In genomic region chr9:80175286-80175906, GRCh38 we compare ENCODE assay signal across 10 cellular contexts.
DNase-seq lines count a peak whose midpoint lies in the region; ATAC-seq and TF ChIP-seq lines count a peak whose summit lies in the region.
"Had no signal": no experiment of that assay in that cellular context is flagged by ENCODE, and none has a peak within 500 bp of the region (broad histone marks: within the 10 kb centered on the region; RNA-seq: fewer than 3 reads in every experiment).

No MANE protein-coding gene starts in this region.

- H3K9me3 ChIP-seq in CD4-positive, CD25-positive, alpha-beta regulatory T cell (ENCODE audit: control insufficient read depth in 2 of 2, low read length in 2 of 2), result no peaks in the 10 kb centered on the region
- H3K9me3 ChIP-seq in uterus, result peaks cover 0 to 9% of the 10 kb centered on the region in 2 donors
- H3K9me3 ChIP-seq: neutrophil had no signal

- no peaks in the 10 kb centered on the region for H3K4me1 Mint-ChIP-seq in CD4-positive, CD25-positive, alpha-beta regulatory T cell
- no peaks in the 10 kb centered on the region for H3K4me1 Mint-ChIP-seq in effector memory CD8-positive, alpha-beta T cell (ENCODE audit: low read depth in 2 of 2)
- no peaks in the 10 kb centered on the region for H3K4me1 Mint-ChIP-seq in activated T-cell treated with anti-CD3 and anti-CD28 coated beads, Interleukin-2, amount 50 U/mL, for 4 hours (ENCODE audit: low read depth)

- intact Hi-C loops in uterus (cut with DNase I; ENCODE audit: low total_unique reads), result no loop called here

- peaks cover 0 to 4% (median 0%) of the 10 kb centered on the region in 7 donors for H3K9me3 Mint-ChIP-seq in CD4-positive, CD25-positive, alpha-beta regulatory T cell
- H3K9me3 Mint-ChIP-seq in effector memory CD8-positive, alpha-beta T cell, result no peaks in the 10 kb centered on the region
- H3K9me3 Mint-ChIP-seq in activated T-cell treated with anti-CD3 and anti-CD28 coated beads, Interleukin-2, amount 50 U/mL, for 4 hours, result peaks cover 9% of the 10 kb centered on the region

- H3K36me3 ChIP-seq in CD4-positive, CD25-positive, alpha-beta regulatory T cell (ENCODE audit: control insufficient read depth, insufficient read depth, low read length), result no peaks in the 10 kb centered on the region
- H3K36me3 ChIP-seq in uterus, result no peaks in the 10 kb centered on the region
- H3K36me3 ChIP-seq: neutrophil had no signal

- no peak for TF ChIP-seq POLR2A in uterus (IDR thresholded peaks at IDR 0.05)

- no peak for ATAC-seq in CD4-positive, CD25-positive, alpha-beta regulatory T cell (ENCODE audit: low read depth in 2 of 2)
- peak; percentile 59 for ATAC-seq in GM18861 (IDR thresholded peaks at IDR 0.05; ENCODE audit: unreplicated experiment)
- ATAC-seq in effector memory CD8-positive, alpha-beta T cell (replicated peaks), result no peak
- no peak for ATAC-seq in activated T-cell treated with anti-CD3 and anti-CD28 coated beads, Interleukin-2, amount 50 U/mL, for 4 hours

- peaks cover 5% of the 10 kb centered on the region for H3K27me3 Mint-ChIP-seq in CD4-positive, CD25-positive, alpha-beta regulatory T cell
- H3K27me3 Mint-ChIP-seq in effector memory CD8-positive, alpha-beta T cell, result no peaks in the 10 kb centered on the region
- no peaks in the 10 kb centered on the region for H3K27me3 Mint-ChIP-seq in activated T-cell treated with anti-CD3 and anti-CD28 coated beads, Interleukin-2, amount 50 U/mL, for 4 hours (ENCODE audit: low read depth)

- no peaks in the 10 kb centered on the region for H3K36me3 Mint-ChIP-seq in CD4-positive, CD25-positive, alpha-beta regulatory T cell
- H3K36me3 Mint-ChIP-seq in effector memory CD8-positive, alpha-beta T cell (ENCODE audit: insufficient read depth), result no peaks in the 10 kb centered on the region
- no peaks in the 10 kb centered on the region for H3K36me3 Mint-ChIP-seq in activated T-cell treated with anti-CD3 and anti-CD28 coated beads, Interleukin-2, amount 50 U/mL, for 4 hours (ENCODE audit: insufficient read depth)

- no peak overlapping the region for H3K4me3 Mint-ChIP-seq in CD4-positive, CD25-positive, alpha-beta regulatory T cell
- no peak overlapping the region for H3K4me3 Mint-ChIP-seq in effector memory CD8-positive, alpha-beta T cell
- H3K4me3 Mint-ChIP-seq in activated T-cell treated with anti-CD3 and anti-CD28 coated beads, Interleukin-2, amount 50 U/mL, for 4 hours, result no peak overlapping the region

- H3K27ac Mint-ChIP-seq in CD4-positive, CD25-positive, alpha-beta regulatory T cell, result no peak overlapping the region
- no peak overlapping the region for H3K27ac Mint-ChIP-seq in effector memory CD8-positive, alpha-beta T cell

- no peaks in the 10 kb centered on the region for H3K4me1 ChIP-seq in CD4-positive, CD25-positive, alpha-beta regulatory T cell (ENCODE audit: control insufficient read depth, insufficient read depth, low read length, poor library complexity, severe bottlenecking)
- H3K4me1 ChIP-seq in uterus, result no peaks in the 10 kb centered on the region

- no peak overlapping the region for H3K27ac ChIP-seq in CD4-positive, CD25-positive, alpha-beta regulatory T cell (ENCODE audit: insufficient read depth, low read length, poor library complexity, severe bottlenecking)
- H3K27ac ChIP-seq in uterus, result no peak overlapping the region
- H3K27ac ChIP-seq: neutrophil, SK-N-MC had no signal

- TF ChIP-seq CTCF in uterus (IDR thresholded peaks at IDR 0.05), result peak; percentile 58 to 71 (median 59)

- peak in 2 of 3 donors; percentile 6 to 38 for DNase-seq in CD4-positive, CD25-positive, alpha-beta regulatory T cell
- DNase-seq in NAMALWA (ENCODE audit: low spot score) (peak; percentile 61), iPS-NIHi11 (ENCODE audit: low spot score) (peak; percentile 17), uterus (no peak)
- DNase-seq in activated CD4-positive, alpha-beta T cell treated with anti-CD3 and anti-CD28 coated beads, Interleukin-2, amount 50 U/mL, for 1 hour, result peak; percentile 2
- DNase-seq in effector memory CD8-positive, alpha-beta T cell, result no peak
- no peak for DNase-seq in activated T-cell treated with anti-CD3 and anti-CD28 coated beads, Interleukin-2, amount 50 U/mL, for 4 hours

- H3K4me3 ChIP-seq in CD4-positive, CD25-positive, alpha-beta regulatory T cell (ENCODE audit: low read depth, low read length), result no peak overlapping the region
- H3K4me3 ChIP-seq in uterus, result no peak overlapping the region
- H3K4me3 ChIP-seq: SK-N-MC had no signal

- no peaks in the 10 kb centered on the region for H3K27me3 ChIP-seq in CD4-positive, CD25-positive, alpha-beta regulatory T cell (ENCODE audit: control insufficient read depth, insufficient read depth, low read length)
- H3K27me3 ChIP-seq in uterus, result no peaks in the 10 kb centered on the region
- H3K27me3 ChIP-seq: neutrophil had no signal

Comparison
In these comparisons a context has a peak if more than half of its experiments do, and no peak if none do; other contexts are left out.
1. DNase-seq: peak in CD4-positive, CD25-positive, alpha-beta regulatory T cell (2 of 3), NAMALWA (single experiment), activated CD4-positive, alpha-beta T cell treated with anti-CD3 and anti-CD28 coated beads, Interleukin-2, amount 50 U/mL, for 1 hour (single experiment) and iPS-NIHi11 (single experiment); none in uterus (0 of 2), effector memory CD8-positive, alpha-beta T cell (0 of 3) and activated T-cell treated with anti-CD3 and anti-CD28 coated beads, Interleukin-2, amount 50 U/mL, for 4 hours (single experiment).